ENCODE assay signal across 21 cellular contexts in the genomic region with DNA sequence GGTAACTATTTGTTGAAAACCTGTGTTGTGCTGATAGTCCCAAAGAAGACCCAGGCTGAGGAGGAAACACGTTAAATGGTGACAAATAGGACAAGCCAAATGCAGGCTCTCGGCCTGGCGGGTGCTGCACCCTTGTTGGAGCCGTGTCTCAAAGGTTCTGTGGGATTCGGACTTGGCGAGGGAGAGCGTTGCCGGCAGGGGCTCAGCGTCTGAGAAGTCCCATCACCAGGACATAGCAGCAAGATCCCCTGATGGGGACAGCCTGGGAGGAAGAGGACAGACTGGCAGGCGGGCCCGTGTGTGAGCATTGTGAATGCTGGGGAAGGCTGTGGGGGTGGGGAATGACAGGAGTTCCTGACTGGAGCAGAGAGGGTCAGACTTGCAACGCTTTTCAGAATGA.
DNase-seq lines count a peak whose midpoint lies in the region; ATAC-seq and TF ChIP-seq lines count a peak whose summit lies in the region.
"Had no signal": no experiment of that assay in that cellular context is flagged by ENCODE, and none has a peak within 500 bp of the region (broad histone marks: within the 10 kb centered on the region; RNA-seq: fewer than 3 reads in every experiment).

No MANE protein-coding gene starts in this region.

- no peak overlapping the region for H3K27ac Mint-ChIP-seq in activated CD4-positive, alpha-beta memory T cell treated with anti-CD3 and anti-CD28 coated beads, Interleukin-2, amount 10 ng/mL, durations not matched to agents 7 days and 5 days
- H3K27ac Mint-ChIP-seq: CD8-positive, alpha-beta T cell; nephron had no signal

- H3K4me1 ChIP-seq in Karpas-422 (ENCODE audit: low read length), result peaks cover 4% of the 10 kb centered on the region
- H3K4me1 ChIP-seq in adrenal gland (replicated peaks in 1 of 2), result no peaks in the 10 kb centered on the region
- peaks cover 0 to 15% (median 13%) of the 10 kb centered on the region in 4 donors for H3K4me1 ChIP-seq in sigmoid colon

- H3K4me3 ChIP-seq in Karpas-422 (ENCODE audit: low read length), result no peak overlapping the region
- no peak overlapping the region for H3K4me3 ChIP-seq in adrenal gland
- H3K4me3 ChIP-seq in sigmoid colon, result no peak overlapping the region
- H3K4me3 ChIP-seq: skin epidermis, tibial nerve had no signal

- CTCF ChIA-PET in activated CD4-positive, alpha-beta memory T cell treated with anti-CD3 and anti-CD28 coated beads, Interleukin-2, amount 10 ng/mL, durations not matched to agents 7 days and 5 days (lab: Charles Lee), result no interaction called here

- H3K36me3 ChIP-seq in Karpas-422 (ENCODE audit: insufficient read depth, low read length), result no peaks in the 10 kb centered on the region
- peaks cover 0 to 23% of the 10 kb centered on the region in 2 donors for H3K36me3 ChIP-seq in adrenal gland (replicated peaks in 1 of 2)
- H3K36me3 ChIP-seq in sigmoid colon, result peaks cover 6 to 23% (median 18%) of the 10 kb centered on the region in 4 donors

- TF ChIP-seq POLR2A in adrenal gland (IDR thresholded peaks at IDR 0.05) (no peak), sigmoid colon (IDR thresholded peaks at IDR 0.05) (no peak)

- H3K36me3 Mint-ChIP-seq in activated CD4-positive, alpha-beta memory T cell treated with anti-CD3 and anti-CD28 coated beads, Interleukin-2, amount 10 ng/mL, durations not matched to agents 7 days and 5 days (ENCODE audit: low read depth), result no peaks in the 10 kb centered on the region

- no peak for ATAC-seq in HG03460 (IDR thresholded peaks at IDR 0.05; ENCODE audit: unreplicated experiment)
- no peak for ATAC-seq in HG03108 (IDR thresholded peaks at IDR 0.05; ENCODE audit: unreplicated experiment)
- ATAC-seq: CD8-positive, alpha-beta T cell had no signal

- no peak overlapping the region for H3K9ac ChIP-seq in Karpas-422 (ENCODE audit: low read length)

- no peak overlapping the region for H3K4me2 ChIP-seq in Karpas-422 (ENCODE audit: low read depth, low read length, poor library complexity, severe bottlenecking)

- TF ChIP-seq EP300 in sigmoid colon (IDR thresholded peaks at IDR 0.05), result no peak

- H3K9me3 ChIP-seq in Karpas-422 (ENCODE audit: low read length) (no peaks in the 10 kb centered on the region), adrenal gland (replicated peaks in 1 of 3) (no peaks in the 10 kb centered on the region), sigmoid colon (no peaks in the 10 kb centered on the region)
- H3K9me3 ChIP-seq: tibial nerve had no signal

- no peak for TF ChIP-seq CTCF in adrenal gland (IDR thresholded peaks at IDR 0.05)
- no peak for TF ChIP-seq CTCF in sigmoid colon (IDR thresholded peaks at IDR 0.05)

- H2AFZ ChIP-seq in Karpas-422 (ENCODE audit: low read length), result no peak overlapping the region

- no peaks in the 10 kb centered on the region for H3K9me3 Mint-ChIP-seq in activated CD4-positive, alpha-beta memory T cell treated with anti-CD3 and anti-CD28 coated beads, Interleukin-2, amount 10 ng/mL, durations not matched to agents 7 days and 5 days
- H3K9me3 Mint-ChIP-seq: CD8-positive, alpha-beta T cell; nephron had no signal

- H3K4me1 Mint-ChIP-seq in activated CD4-positive, alpha-beta memory T cell treated with anti-CD3 and anti-CD28 coated beads, Interleukin-2, amount 10 ng/mL, durations not matched to agents 7 days and 5 days, result peaks cover 9% of the 10 kb centered on the region
- H3K4me1 Mint-ChIP-seq: nephron had no signal

- POLR2A ChIA-PET in activated CD4-positive, alpha-beta memory T cell treated with anti-CD3 and anti-CD28 coated beads, Interleukin-2, amount 10 ng/mL, durations not matched to agents 7 days and 5 days (lab: Charles Lee), result no interaction called here

- 91 to 98% (median 95%) methylated on average over 12 of the region's 12 CpGs for WGBS in adrenal gland, 4 donors
- WGBS in sigmoid colon, 2 donors, result 95 to 96% methylated on average over 12 of the region's 12 CpGs

- no peak overlapping the region for H3K27ac ChIP-seq in Karpas-422 (ENCODE audit: low read length)
- no peak overlapping the region for H3K27ac ChIP-seq in adrenal gland
- H3K27ac ChIP-seq in sigmoid colon, result no peak overlapping the region
- H3K27ac ChIP-seq: skin epidermis, tibial nerve had no signal

- H3K27me3 ChIP-seq in Karpas-422 (ENCODE audit: low read length) (no peaks in the 10 kb centered on the region), adrenal gland (no peaks in the 10 kb centered on the region), sigmoid colon (peaks cover 0 to 7% (median 0%) of the 10 kb centered on the region in 3 donors)
- H3K27me3 ChIP-seq: tibial nerve had no signal

- H3K27me3 Mint-ChIP-seq in activated CD4-positive, alpha-beta memory T cell treated with anti-CD3 and anti-CD28 coated beads, Interleukin-2, amount 10 ng/mL, durations not matched to agents 7 days and 5 days, result no peaks in the 10 kb centered on the region

- no peaks in the 10 kb centered on the region for H4K20me1 ChIP-seq in Karpas-422 (ENCODE audit: insufficient read depth, low read depth, low read length)

- DNase-seq in activated effector memory CD4-positive, alpha-beta T cell treated with anti-CD3 and anti-CD28 coated beads, Interleukin-2, amount 50 U/mL, for 16 hours, result peak; percentile 10
- no peak for DNase-seq in activated effector memory CD4-positive, alpha-beta T cell treated with Interleukin-2 at 50 U/mL for 16 hours
- peak; percentile 20 for DNase-seq in Karpas-422
- DNase-seq in adrenal gland, result peak in 4 of 7 donors; percentile 4 to 35 (median 8)
- peak; percentile 34 for DNase-seq in sigmoid colon
- DNase-seq in activated CD4-positive, alpha-beta memory T cell treated with anti-CD3 and anti-CD28 coated beads, Interleukin-2, amount 10 ng/mL, durations not matched to agents 7 days and 5 days, result no peak
- DNase-seq: activated CD4-positive, alpha-beta T cell treated with anti-CD3 and anti-CD28 coated beads, Interleukin-2, amount 50 U/mL, for 4 hours; activated gamma-delta T cell treated with Interleukin-2 at 50 U/mL for 16 hours; AML-193; CD8-positive, alpha-beta T cell; midbrain; NCI-H1092 treated with DMSO at 0.1 percent for 48 hours; NCI-H187; NCI-H510A; SIG-M5; stimulated activated CD4-positive, alpha-beta T cell treated with anti-CD3 and anti-CD28 coated beads, Interleukin-1b, Interleukin-23, amount 100 ng/mL, for 48 hours had no signal

- intact Hi-C loops in adrenal gland (cut with DNase I), result no loop called here
- intact Hi-C loops in sigmoid colon (cut with DNase I), result no loop called here

- no peak overlapping the region for H3K4me3 Mint-ChIP-seq in activated CD4-positive, alpha-beta memory T cell treated with anti-CD3 and anti-CD28 coated beads, Interleukin-2, amount 10 ng/mL, durations not matched to agents 7 days and 5 days
- H3K4me3 Mint-ChIP-seq: CD8-positive, alpha-beta T cell; nephron had no signal

- H3K9me2 ChIP-seq in Karpas-422 (replicated peaks; ENCODE audit: insufficient read depth, low read length), result no peaks in the 10 kb centered on the region

- no peaks in the 10 kb centered on the region for H3K79me2 ChIP-seq in Karpas-422 (ENCODE audit: low read length)

Comparison
In these comparisons a context has a peak if more than half of its experiments do, and no peak if none do; other contexts are left out.
1. DNase-seq: peak in activated effector memory CD4-positive, alpha-beta T cell treated with anti-CD3 and anti-CD28 coated beads, Interleukin-2, amount 50 U/mL, for 16 hours (single experiment), Karpas-422 (single experiment), adrenal gland (4 of 7) and sigmoid colon (single experiment); none in activated effector memory CD4-positive, alpha-beta T cell treated with Interleukin-2 at 50 U/mL for 16 hours (single experiment) and activated CD4-positive, alpha-beta memory T cell treated with anti-CD3 and anti-CD28 coated beads, Interleukin-2, amount 10 ng/mL, durations not matched to agents 7 days and 5 days (single experiment).